15 cellular contexts compared by ENCODE assay signal in genomic region chr18:69484699-69485396, GRCh38.
DNase-seq lines count a peak whose midpoint lies in the region; ATAC-seq and TF ChIP-seq lines count a peak whose summit lies in the region.
"Had no signal": no experiment of that assay in that cellular context is flagged by ENCODE, and none has a peak within 500 bp of the region (broad histone marks: within the 10 kb centered on the region; RNA-seq: fewer than 3 reads in every experiment).

No MANE protein-coding gene starts in this region.

- H3K36me3 Mint-ChIP-seq in chondrocyte (ENCODE audit: low read depth), result no peaks in the 10 kb centered on the region
- H3K36me3 Mint-ChIP-seq: CD8-positive, alpha-beta T cell had no signal

- no peaks in the 10 kb centered on the region for H3K9me3 Mint-ChIP-seq in chondrocyte (ENCODE audit: low read depth)
- H3K9me3 Mint-ChIP-seq: CD8-positive, alpha-beta T cell; neural crest cell had no signal

- in situ Hi-C loops in KBM-7 (cut with MboI; ENCODE audit: low pct_unique_long_range_greater_than_20kb, low sequenced_read_pairs), result no loop called here

- peak; percentile 69 for DNase-seq in DMS53 (lab: John Stamatoyannopoulos, UW)
- DNase-seq in KBM-7, result peak; percentile 3
- DNase-seq in chondrocyte (ENCODE audit: low spot score), result no peak
- DNase-seq in kidney tubule cell (ENCODE audit: low spot score), result peak; percentile 46
- DNase-seq in central memory CD4-positive, alpha-beta T cell, result no peak
- DNase-seq in stimulated activated CD4-positive, alpha-beta T cell treated with anti-CD3 and anti-CD28 coated beads, Interleukin-4, amount 100 ng/mL, for 1 hour, result no peak
- DNase-seq: activated T-cell treated with anti-CD3 and anti-CD28 coated beads for 4 hours; CD8-positive, alpha-beta T cell; MV-4-11; NCI-H510A; SJCRH30 had no signal

- peaks cover 5% of the 10 kb centered on the region for H3K4me1 Mint-ChIP-seq in chondrocyte (ENCODE audit: low read depth)
- H3K4me1 Mint-ChIP-seq: neural crest cell had no signal

- TF ChIP-seq CTCF in chondrocyte (IDR thresholded peaks at IDR 0.05), result peak; percentile 41

- no peak overlapping the region for H3K27ac Mint-ChIP-seq in chondrocyte (ENCODE audit: unreplicated experiment)
- H3K27ac Mint-ChIP-seq: CD8-positive, alpha-beta T cell had no signal

- no peak overlapping the region for H3K4me3 Mint-ChIP-seq in chondrocyte (ENCODE audit: unreplicated experiment)
- H3K4me3 Mint-ChIP-seq: CD8-positive, alpha-beta T cell; neural crest cell had no signal

- no peaks in the 10 kb centered on the region for H3K27me3 Mint-ChIP-seq in chondrocyte (ENCODE audit: low read depth)

- ATAC-seq in GM21447 (IDR thresholded peaks at IDR 0.05; ENCODE audit: unreplicated experiment) (no peak), HG03095 (IDR thresholded peaks at IDR 0.05; ENCODE audit: unreplicated experiment) (no peak)
- ATAC-seq: CD8-positive, alpha-beta T cell; GM12878 had no signal

Comparison
In these comparisons a context has a peak if more than half of its experiments do, and no peak if none do; other contexts are left out.
1. DNase-seq: peak in DMS53 (single experiment), KBM-7 (single experiment) and kidney tubule cell (single experiment); none in chondrocyte (single experiment), central memory CD4-positive, alpha-beta T cell (single experiment) and stimulated activated CD4-positive, alpha-beta T cell treated with anti-CD3 and anti-CD28 coated beads, Interleukin-4, amount 100 ng/mL, for 1 hour (single experiment).